22 cellular contexts compared by ENCODE assay signal in the genomic region with DNA sequence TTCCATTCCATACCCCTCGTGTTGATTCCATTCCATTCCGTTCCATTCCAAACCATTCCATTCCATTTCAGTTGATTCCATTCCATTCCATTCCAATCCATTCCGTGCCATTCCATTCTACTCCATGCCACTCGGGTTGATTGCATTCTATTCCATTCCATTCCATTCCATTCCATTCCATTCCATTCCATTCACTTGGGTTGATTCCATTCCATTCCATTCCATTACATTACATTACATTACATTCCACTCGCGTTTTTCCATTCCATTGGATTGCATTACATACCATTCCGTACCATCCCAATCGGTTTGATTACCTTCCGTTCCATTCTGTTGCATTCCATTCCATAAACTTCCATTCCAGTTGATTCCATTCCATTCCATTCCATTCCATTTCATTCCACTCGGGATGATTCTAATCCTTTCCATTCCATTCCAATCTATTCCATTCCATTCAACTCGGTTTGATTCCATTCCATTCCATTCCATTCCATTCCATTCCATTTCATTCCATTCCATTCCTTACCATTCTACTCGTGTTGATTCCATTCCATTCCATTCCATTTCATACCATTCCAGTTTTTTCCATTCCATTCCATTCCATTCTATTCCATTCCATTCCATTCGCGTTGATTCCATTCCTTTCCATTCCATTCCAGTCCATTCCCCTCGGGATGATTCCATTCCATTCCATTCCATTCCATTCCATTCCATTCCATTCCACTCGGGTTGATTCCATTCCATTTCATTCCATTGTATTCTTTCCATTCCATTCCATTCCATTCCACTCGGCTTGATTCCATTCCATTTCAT.
DNase-seq lines count a peak whose midpoint lies in the region; ATAC-seq, FAIRE-seq and TF ChIP-seq lines count a peak whose summit lies in the region.
"Had no signal": no experiment of that assay in that cellular context is flagged by ENCODE, and none has a peak within 500 bp of the region (broad histone marks: within the 10 kb centered on the region; RNA-seq: fewer than 3 reads in every experiment).

No MANE protein-coding gene starts in this region.

- no peaks in the 10 kb centered on the region for H3K9me1 ChIP-seq in endothelial cell of umbilical vein (replicated peaks; ENCODE audit: control insufficient read depth, extremely low read depth, insufficient read depth, low read length)

- intact Hi-C loops in endothelial cell of umbilical vein (cut with micrococcal nuclease) (no loop called here), OCI-LY7 (cut with micrococcal nuclease; ENCODE audit: unreplicated experiment) (no loop called here)

- FAIRE-seq in endothelial cell of umbilical vein (lab: Jason Lieb, UNC) = no peak
- FAIRE-seq: D721Med, RCC 7860 had no signal

- POLR2A ChIA-PET in endothelial cell of umbilical vein (lab: Charles Lee) (no interaction called here), OCI-LY7 (lab: Charles Lee) (no interaction called here)

- H2AFZ ChIP-seq in endothelial cell of umbilical vein (ENCODE audit: low read depth, low read length) = no peak overlapping the region
- H2AFZ ChIP-seq in neural cell (ENCODE audit: low read depth, low read length) = no peak overlapping the region
- H2AFZ ChIP-seq in OCI-LY7 (ENCODE audit: low read length) = no peak overlapping the region

- H3K79me2 ChIP-seq in endothelial cell of umbilical vein (ENCODE audit: control insufficient read depth, insufficient read depth, low read length) (no peaks in the 10 kb centered on the region), neural cell (replicated peaks; ENCODE audit: insufficient read depth, low read length) (no peaks in the 10 kb centered on the region), OCI-LY7 (ENCODE audit: insufficient read depth, low read depth, low read length) (no peaks in the 10 kb centered on the region)

- BruUV-seq in endothelial cell of umbilical vein (replicated peaks; lab: Mats Ljungman, UMichigan) (no TSS peak), OCI-LY7 (replicated peaks; lab: Mats Ljungman, UMichigan) (no TSS peak)

- no peaks in the 10 kb centered on the region for H3K27me3 ChIP-seq in BLaER1 treated with 17β-estradiol and CSF1 and Interleukin-3, amounts not matched to agents 10 nM and 100 nM
- H3K27me3 ChIP-seq in HUES64 (ENCODE audit: insufficient read depth, low read length) (no peaks in the 10 kb centered on the region), endothelial cell of umbilical vein (ENCODE audit: control insufficient read depth in 2 of 2, insufficient read depth in 2 of 2, low read length in 2 of 2) (no peaks in the 10 kb centered on the region), neural cell (ENCODE audit: insufficient read depth, low read depth, low read length) (no peaks in the 10 kb centered on the region)

- no peak for ATAC-seq in GM21529 (IDR thresholded peaks at IDR 0.05; ENCODE audit: unreplicated experiment)

- in situ Hi-C loops in G401 (cut with HindIII; ENCODE audit: low sequenced_read_pairs) = no loop called here

- H3K9ac ChIP-seq in BLaER1 treated with 17β-estradiol and CSF1 and Interleukin-3, amounts not matched to agents 10 nM and 100 nM = no peak overlapping the region
- H3K9ac ChIP-seq in HUES64 (ENCODE audit: low read depth, low read length) (no peak overlapping the region), endothelial cell of umbilical vein (replicated peaks; ENCODE audit: extremely low read depth, insufficient read depth, low read length) (no peak overlapping the region), neural cell (ENCODE audit: low read length) (no peak overlapping the region)

- no peaks in the 10 kb centered on the region for H4K20me1 ChIP-seq in BLaER1 treated with 17β-estradiol and CSF1 and Interleukin-3, amounts not matched to agents 10 nM and 100 nM
- H4K20me1 ChIP-seq in endothelial cell of umbilical vein (replicated peaks; ENCODE audit: control insufficient read depth, extremely low read depth, insufficient read depth, low read length) (no peaks in the 10 kb centered on the region), neural cell (ENCODE audit: insufficient read depth) (no peaks in the 10 kb centered on the region), OCI-LY7 (ENCODE audit: insufficient read depth, low read length) (no peaks in the 10 kb centered on the region)

- no peak for TF ChIP-seq POLR2A in endothelial cell of umbilical vein (IDR thresholded peaks at IDR 0.05; ENCODE audit: low read depth, low read length)

- no peak overlapping the region for H3K27ac ChIP-seq in BLaER1 treated with 17β-estradiol and CSF1 and Interleukin-3, amounts not matched to agents 10 nM and 100 nM
- H3K27ac ChIP-seq in HUES64 (ENCODE audit: low read depth, low read length) (no peak overlapping the region), endothelial cell of umbilical vein (ENCODE audit: insufficient read depth, low read depth, low read length) (no peak overlapping the region), neural cell (ENCODE audit: low read length) (no peak overlapping the region), OCI-LY7 (ENCODE audit: low read depth, low read length, poor library complexity, severe bottlenecking) (no peak overlapping the region)

- peak overlapping the region in 6 of 10 experiments; percentile 0 to 11 (median 4); a peak in 6 of 20 replicates for H3K4me3 ChIP-seq in BLaER1 treated with 17β-estradiol and CSF1 and Interleukin-3, amounts not matched to agents 10 nM and 100 nM
- H3K4me3 ChIP-seq in HUES64 (ENCODE audit: low read length) = peak overlapping the region; percentile 5; the same call in 1 of the 2 replicates
- no peak overlapping the region for H3K4me3 ChIP-seq in endothelial cell of umbilical vein (replicated peaks in 1 of 3; ENCODE audit: insufficient read depth in 1 of 3, low read depth in 1 of 3, low read length in 3 of 3)
- H3K4me3 ChIP-seq in neural cell (ENCODE audit: low read length) = no peak overlapping the region
- H3K4me3 ChIP-seq in OCI-LY7 (ENCODE audit: low read depth, low read length, poor library complexity, severe bottlenecking) = no peak overlapping the region

- no peak overlapping the region for H3K4me2 ChIP-seq in BLaER1 treated with 17β-estradiol and CSF1 and Interleukin-3, amounts not matched to agents 10 nM and 100 nM
- H3K4me2 ChIP-seq in endothelial cell of umbilical vein (ENCODE audit: insufficient read depth, low read length) (no peak overlapping the region), neural cell (ENCODE audit: low read length) (no peak overlapping the region), OCI-LY7 (ENCODE audit: low read length) (no peak overlapping the region)

- H3K4me1 ChIP-seq in BLaER1 treated with 17β-estradiol and CSF1 and Interleukin-3, amounts not matched to agents 10 nM and 100 nM = no peaks in the 10 kb centered on the region
- H3K4me1 ChIP-seq in HUES64 (ENCODE audit: insufficient read depth, low read length) (no peaks in the 10 kb centered on the region), endothelial cell of umbilical vein (ENCODE audit: control insufficient read depth, extremely low read depth, insufficient read depth, low read length) (no peaks in the 10 kb centered on the region), OCI-LY7 (ENCODE audit: insufficient read depth, low read length, poor library complexity, severe bottlenecking) (no peaks in the 10 kb centered on the region)

- H3F3A ChIP-seq in neural cell (ENCODE audit: insufficient read depth, low read length, poor library complexity, severe bottlenecking) = no peaks in the 10 kb centered on the region

- WGBS in HUES64 = 83% methylated on average over 17 of the region's 17 CpGs

- CTCF ChIA-PET in endothelial cell of umbilical vein (lab: Charles Lee) (no interaction called here), OCI-LY7 (lab: Charles Lee; ENCODE audit: unreplicated experiment) (no interaction called here)

- peak; percentile 67 for DNase-seq in endothelial cell of umbilical vein (ENCODE audit: low read depth, low spot score)
- no peak for DNase-seq in GM19240 (ENCODE audit: insufficient read length, low spot score)
- no peak for DNase-seq in OCI-LY7 (ENCODE audit: low spot score)
- no peak for DNase-seq in G401 (ENCODE audit: low spot score)
- DNase-seq: AML-193, DMS53, EL, GOT3, KBM-7, NCI-H1105, NCI-H2081, NCI-H2171, NCI-H345, NCI-H524 treated with DMSO at 0.1 percent for 48 hours, NCI-H82, OCI-M1 had no signal

- no peaks in the 10 kb centered on the region for H3K36me3 ChIP-seq in BLaER1 treated with 17β-estradiol and CSF1 and Interleukin-3, amounts not matched to agents 10 nM and 100 nM
- H3K36me3 ChIP-seq in HUES64 (ENCODE audit: insufficient read depth, low read length) (no peaks in the 10 kb centered on the region), endothelial cell of umbilical vein (ENCODE audit: control insufficient read depth in 2 of 2, extremely low read depth in 1 of 2, insufficient read depth in 2 of 2, low read length in 2 of 2) (no peaks in the 10 kb centered on the region), neural cell (ENCODE audit: insufficient read depth, low read length) (no peaks in the 10 kb centered on the region), OCI-LY7 (ENCODE audit: insufficient read depth, low read length) (no peaks in the 10 kb centered on the region)

- dilution Hi-C loops in endothelial cell of umbilical vein (cut with MboI; ENCODE audit: extremely low pct_ligation_motif_present, low sequenced_read_pairs) = no loop called here

- TF ChIP-seq RAD21 in neural cell (conservative IDR thresholded peaks at IDR 0.05) = no peak

- TF ChIP-seq CTCF in endothelial cell of umbilical vein (IDR thresholded peaks at IDR 0.05; ENCODE audit: extremely low read depth in 1 of 2, insufficient read depth in 1 of 2, low read depth in 1 of 2, low read length in 2 of 2) = no peak
- TF ChIP-seq CTCF in neural cell (IDR thresholded peaks at IDR 0.05; ENCODE audit: poor library complexity, severe bottlenecking) = no peak
- TF ChIP-seq CTCF in OCI-LY7 (conservative IDR thresholded peaks at IDR 0.05; ENCODE audit: low read length) = no peak

- H3K9me2 ChIP-seq in neural cell (ENCODE audit: insufficient read depth, low read length) = no peaks in the 10 kb centered on the region
- H3K9me2 ChIP-seq in OCI-LY7 (ENCODE audit: insufficient read depth, low read length) = no peaks in the 10 kb centered on the region

- no peaks in the 10 kb centered on the region for H3K9me3 ChIP-seq in BLaER1 treated with 17β-estradiol and CSF1 and Interleukin-3, amounts not matched to agents 10 nM and 100 nM (replicated peaks in 1 of 11)
- H3K9me3 ChIP-seq in HUES64 (ENCODE audit: insufficient read depth, low read depth, low read length) (no peaks in the 10 kb centered on the region), endothelial cell of umbilical vein (replicated peaks; ENCODE audit: control insufficient read depth, insufficient read depth, low read length) (peaks cover 34% of the 10 kb centered on the region), neural cell (ENCODE audit: low read length) (peaks cover 36% of the 10 kb centered on the region), OCI-LY7 (ENCODE audit: low read length) (no peaks in the 10 kb centered on the region; the same call in 1 of the 2 replicates)

- no peak for TF ChIP-seq EP300 in neural cell (conservative IDR thresholded peaks at IDR 0.05; ENCODE audit: poor library complexity, severe bottlenecking)

TF ChIP-seq in endothelial cell of umbilical vein, 7 proteins besides CTCF, POLR2A, EP300 and RAD21 (continues in another document):
- no peak for TF ChIP-seq FOS (IDR thresholded peaks at IDR 0.05; ENCODE audit: borderline replicate concordance, insufficient read depth, low read length)

TF ChIP-seq in neural cell, 6 proteins besides CTCF, POLR2A, EP300 and RAD21 (continues in another document):
- peak; percentile 51 for TF ChIP-seq EZH2 (IDR thresholded peaks at IDR 0.05; ENCODE audit: borderline replicate concordance, insufficient read depth, low read length, poor library complexity, severe bottlenecking)

Comparison
In these comparisons a context has a peak if more than half of its experiments do, and no peak if none do; other contexts are left out.
1. H3K4me3 ChIP-seq: peak in BLaER1 treated with 17β-estradiol and CSF1 and Interleukin-3, amounts not matched to agents 10 nM and 100 nM (6 of 10) and HUES64 (single experiment); none in endothelial cell of umbilical vein (0 of 3), neural cell (single experiment) and OCI-LY7 (single experiment).